8 cellular contexts compared by ENCODE assay signal in the genomic region with DNA sequence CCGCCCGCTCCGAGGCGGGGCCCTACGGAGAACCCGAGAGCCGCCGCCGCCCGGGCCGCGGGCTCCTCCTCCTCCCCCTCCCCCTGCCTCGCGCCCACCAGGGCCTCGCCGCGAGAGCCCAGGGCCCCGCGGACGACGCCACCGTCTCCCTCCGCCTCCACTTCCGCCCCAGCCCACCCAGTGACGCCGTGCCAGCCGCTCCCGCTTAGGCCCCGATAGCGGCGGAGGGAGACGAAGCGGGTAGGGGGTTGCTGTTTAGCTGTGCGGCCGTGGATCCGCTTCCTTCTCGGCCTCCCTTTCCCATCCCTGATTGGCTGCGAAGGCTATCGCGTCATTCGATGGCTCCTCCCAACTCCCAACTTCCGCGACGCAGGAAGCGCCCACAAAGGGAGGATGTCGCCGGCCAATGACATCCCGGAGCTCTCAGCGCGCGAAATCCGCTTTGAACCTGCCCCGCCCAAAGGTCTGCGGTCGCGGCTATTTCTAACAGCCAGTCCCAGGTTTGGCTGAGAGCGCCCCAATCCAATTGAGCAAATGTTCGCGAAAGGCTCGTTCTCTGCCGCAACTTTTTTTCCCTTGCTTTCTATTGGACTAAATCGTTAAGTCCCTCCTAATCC. TPM values are rescaled to one million over a fixed set of nuclear protein-coding genes. Genes with fewer than 3 reads are reported as not detected.
DNase-seq lines count a peak whose midpoint lies in the region; ATAC-seq, FAIRE-seq and TF ChIP-seq lines count a peak whose summit lies in the region.

A gene (minus strand): TSS at position 277 of the 617 bp plus-strand sequence. CDS start 304 bp downstream, outside the sequence.

- no peak for TF ChIP-seq CTCF in Loucy (conservative IDR thresholded peaks at IDR 0.05; ENCODE audit: low read length)
- TF ChIP-seq CTCF in natural killer cell (IDR thresholded peaks at IDR 0.05): no peak

- H3K4me3 Mint-ChIP-seq in natural killer cell: peak within 1 kb of the TSS; percentile 100

- peak within 1 kb of the TSS; percentile 100 for H3K27ac Mint-ChIP-seq in natural killer cell

- H3K9me3 Mint-ChIP-seq in natural killer cell: no peaks in the 10 kb centered on the region

- H3K4me1 Mint-ChIP-seq in natural killer cell: peaks cover 57 to 58% of the 10 kb centered on the region in 2 donors

- H3K4me2 ChIP-seq in Loucy (ENCODE audit: low read depth, low read length, poor library complexity, severe bottlenecking): peak within 1 kb of the TSS; percentile 97

- H3K4me3 ChIP-seq in Loucy (ENCODE audit: low read length, poor library complexity, severe bottlenecking): peak within 1 kb of the TSS; percentile 89

- intact Hi-C loops in natural killer cell (cut with micrococcal nuclease): loop anchor here (1.0 to 10.0 kb wide), 6 partner anchors 558 to 1295 kb away; a partner anchor contains a TSS

- H3K27me3 ChIP-seq in Loucy (ENCODE audit: insufficient read depth, low read length, poor library complexity, severe bottlenecking): no peaks in the 10 kb centered on the region

- H4K20me1 ChIP-seq in Loucy (ENCODE audit: insufficient read depth, low read length, poor library complexity, severe bottlenecking): peaks cover 67% of the 10 kb centered on the region

- H2AFZ ChIP-seq in Loucy (ENCODE audit: low read length): peak within 1 kb of the TSS; percentile 86

- H3K9ac ChIP-seq in Loucy (ENCODE audit: low read depth, low read length, poor library complexity, severe bottlenecking): peak within 1 kb of the TSS; percentile 95

- DNase-seq in EL (peak; percentile 99), H54 (ENCODE audit: insufficient read length, low spot score) (peak; percentile 65), fibroblast of peridontal ligament (ENCODE audit: extremely low read depth) (peak; percentile 98), natural killer cell (peak; percentile 96)
- peak; percentile 97 for DNase-seq in activated T-helper 9 cell treated with anti-CD3 and anti-CD28 coated beads, Interleukin-2, amount 50 U/mL, for 16 hours (ENCODE audit: low read depth)
- DNase-seq in stimulated activated naive CD4-positive, alpha-beta T cell treated with Interleukin-2 at 50 U/mL for 16 hours (lab: John Stamatoyannopoulos, UW): peak; percentile 94

- H3K9me2 ChIP-seq in Loucy (replicated peaks; ENCODE audit: low read depth, low read length): no peaks in the 10 kb centered on the region

- ATAC-seq in natural killer cell: peak; percentile 75 to 87 (median 75)

- no peaks in the 10 kb centered on the region for H3K9me3 ChIP-seq in Loucy (ENCODE audit: insufficient read depth, low read depth, low read length)

- FAIRE-seq in H54 (lab: Jason Lieb, UNC): peak; percentile 92

- H3K36me3 Mint-ChIP-seq in natural killer cell: peaks cover 13% of the 10 kb centered on the region

- H3K4me1 ChIP-seq in Loucy (ENCODE audit: insufficient read depth, low read length, poor library complexity, severe bottlenecking): peaks cover 60% of the 10 kb centered on the region

- H3F3A ChIP-seq in Loucy (ENCODE audit: low read depth): peaks cover 3% of the 10 kb centered on the region

- H3K27me3 Mint-ChIP-seq in natural killer cell (ENCODE audit: low read depth in 2 of 2): no peaks in the 10 kb centered on the region

- H3K79me2 ChIP-seq in Loucy (ENCODE audit: insufficient read depth, low read length): peaks cover 88% of the 10 kb centered on the region

- TF ChIP-seq POLR2A in H54 (IDR thresholded peaks at IDR 0.05; ENCODE audit: low read depth, low read length): peak; percentile 64
- peak; percentile 53; the same call in 1 of the 2 replicates for TF ChIP-seq POLR2A in Raji (IDR thresholded peaks at IDR 0.05; ENCODE audit: insufficient read depth, low read depth, low read length)

- peaks cover 23% of the 10 kb centered on the region; the same call in 1 of the 2 replicates for H3K36me3 ChIP-seq in Loucy (ENCODE audit: insufficient read depth, low read length)

RNA-seq across cellular contexts. Expression of the gene that starts here (rescaled TPM):
- total RNA-seq in natural killer cell: 10 to 100 TPM; 71.3 to 81.0 (median 76.9) TPM

Comparison
In these comparisons a context has a peak if more than half of its experiments do, and no peak if none do; other contexts are left out.
1. Peak in every context shown above with its lines: DNase-seq, ATAC-seq and H3K4me3 ChIP-seq.